Comparison of ENCODE assay signal across 1 cellular context in the genomic region with DNA sequence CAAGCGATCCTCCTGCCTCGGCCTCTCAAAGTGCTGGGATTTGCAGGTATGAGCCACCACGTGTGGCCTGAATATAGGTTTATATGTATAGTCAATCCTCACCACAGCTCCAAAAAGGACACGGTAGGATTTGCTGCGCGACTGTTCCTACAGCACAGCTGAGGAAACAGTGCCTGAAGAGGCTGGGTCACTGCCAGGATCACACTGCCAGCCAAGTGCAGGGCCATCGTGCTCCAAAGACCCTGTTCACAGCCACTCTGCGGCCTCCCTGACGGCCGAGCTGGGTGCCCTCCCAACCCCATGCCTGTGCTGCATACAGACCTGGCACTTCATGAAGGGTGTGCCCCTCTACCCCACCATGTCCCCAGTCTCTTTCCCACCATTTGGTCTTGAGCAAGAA.
TF ChIP-seq lines count a peak whose summit lies in the region.

No MANE protein-coding gene starts in this region.

TF ChIP-seq in H1, 55 proteins besides CTCF, POLR2A, EP300 and RAD21 (continued from another document):
- TF ChIP-seq POU5F1 (IDR thresholded peaks at IDR 0.05; ENCODE audit: low read depth, low read length) (no peak), CREB1 (IDR thresholded peaks at IDR 0.05) (no peak), GABPA (IDR thresholded peaks at IDR 0.05; ENCODE audit: borderline replicate concordance, insufficient read depth, low read length) (no peak), MAX (IDR thresholded peaks at IDR 0.05) (no peak), SAP30 (IDR thresholded peaks at IDR 0.05; ENCODE audit: insufficient read depth, insufficient replicate concordance, low read length) (no peak), CBX5 (IDR thresholded peaks at IDR 0.05; ENCODE audit: low read depth, low read length) (no peak), PHF8 (conservative IDR thresholded peaks at IDR 0.05; ENCODE audit: low read depth, low read length) (no peak), GTF2F1 (IDR thresholded peaks at IDR 0.05; ENCODE audit: borderline replicate concordance, low read depth, low read length) (no peak), CEBPB (IDR thresholded peaks at IDR 0.05; ENCODE audit: low read depth, low read length) (no peak), ATF2 (IDR thresholded peaks at IDR 0.05; ENCODE audit: low read length) (no peak), CHD1 (IDR thresholded peaks at IDR 0.05; ENCODE audit: low read depth, low read length) (no peak)
